8 cellular contexts compared by ENCODE assay signal in genomic region chr12:6383572-6384498, GRCh38. TPM values are rescaled to one million over a fixed set of nuclear protein-coding genes. Genes with fewer than 3 reads are reported as not detected.
DNase-seq lines count a peak whose midpoint lies in the region; ATAC-seq lines count a peak whose summit lies in the region.

Gene LTBR (plus strand): TSS chr12:6384162. CDS start chr12:6384359, 197 bp downstream.

- ATAC-seq in left cardiac atrium (peak; percentile 97), GM19351 (IDR thresholded peaks at IDR 0.05; ENCODE audit: unreplicated experiment) (no peak)

- intact Hi-C loops in left cardiac atrium (cut with DNase I) = loop anchor here in 1 of 2 donors (2.0 kb wide), 1 partner anchor 49 kb away; no protein-coding TSS in a partner anchor
- intact Hi-C loops in posterior vena cava (cut with DNase I) = loop anchor here (2.0 to 5.0 kb wide), 3 partner anchors 33 to 57 kb away; partner anchors contain the start of gene TNFRSF1A (in 2 of the 2)

- DNase-seq in GF-D8 (lab: John Stamatoyannopoulos, UW) = peak; percentile 76
- DNase-seq in NCI-H2196 (lab: John Stamatoyannopoulos, UW; ENCODE audit: unreplicated experiment) = peak; percentile 65
- DNase-seq in astrocyte of the hippocampus (ENCODE audit: low read depth, low spot score) = peak; percentile 62
- DNase-seq in left cardiac atrium = peak; percentile 98
- peak; percentile 99 for DNase-seq in posterior vena cava (ENCODE audit: low spot score)
- no peak for DNase-seq in activated effector memory CD4-positive, alpha-beta T cell treated with Interleukin-2 at 50 U/mL for 16 hours
- DNase-seq in NCI-H524 treated with DMSO at 0.1 percent for 48 hours (lab: John Stamatoyannopoulos, UW) = no peak

RNA-seq across cellular contexts. Expression of gene LTBR, which starts in this region (rescaled TPM):
- 10 to 100 TPM; 40.4 to 66.6 TPM for total RNA-seq in left cardiac atrium
- 10 to 100 TPM; 86.4 to 92.5 TPM for total RNA-seq in posterior vena cava

Comparison
In these comparisons a context has a peak if more than half of its experiments do, and no peak if none do; other contexts are left out.
1. DNase-seq: peak in GF-D8 (single experiment), NCI-H2196 (single experiment), astrocyte of the hippocampus (single experiment), left cardiac atrium (single experiment) and posterior vena cava (single experiment); none in activated effector memory CD4-positive, alpha-beta T cell treated with Interleukin-2 at 50 U/mL for 16 hours (single experiment) and NCI-H524 treated with DMSO at 0.1 percent for 48 hours (single experiment).